ENCODE assay signal across 9 cellular contexts in the genomic region with DNA sequence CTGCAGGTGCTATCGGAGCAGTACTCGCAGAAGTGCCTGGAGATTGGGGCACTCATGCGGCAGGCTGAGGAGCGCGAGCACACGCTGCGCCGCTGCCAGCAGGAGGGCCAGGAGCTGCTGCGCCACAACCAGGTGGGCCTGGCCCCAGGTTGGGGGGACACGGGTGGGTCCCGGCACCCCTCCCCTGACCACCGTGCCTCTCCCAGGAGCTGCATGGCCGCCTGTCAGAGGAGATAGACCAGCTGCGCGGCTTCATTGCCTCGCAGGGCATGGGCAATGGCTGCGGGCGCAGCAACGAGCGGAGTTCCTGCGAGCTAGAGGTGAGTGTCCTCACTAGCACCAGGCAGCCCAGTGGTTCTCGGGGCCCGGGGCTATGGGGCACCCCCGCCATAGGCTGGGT. TPM values are rescaled to one million over a fixed set of nuclear protein-coding genes. Genes with fewer than 3 reads are reported as not detected.
"Had no signal": no experiment of that assay in that cellular context is flagged by ENCODE, and none has a peak within 500 bp of the region (broad histone marks: within the 10 kb centered on the region; RNA-seq: fewer than 3 reads in every experiment).

No MANE protein-coding gene starts in this region.

- H3K4me2 ChIP-seq: GM23338 had no signal

- H3K4me3 ChIP-seq: GM23338 had no signal

- DNase-seq: H9, HCEC 1CT, KG1 had no signal

- FAIRE-seq: H1, H54, HTR-8/SVneo had no signal

- H2AFZ ChIP-seq: GM23338 had no signal

RNA-seq across cellular contexts. Expression of a gene that starts 54.1 kb away (rescaled TPM):
- total RNA-seq: HT-29 had no signal
- polyA plus RNA-seq: IgD-negative memory B cell had no signal
